In genomic region chr6:20263059-20263458, GRCh38 we compare ENCODE assay signal across 37 cellular contexts.
"Had no signal": no experiment of that assay in that cellular context is flagged by ENCODE, and none has a peak within 500 bp of the region (broad histone marks: within the 10 kb centered on the region; RNA-seq: fewer than 3 reads in every experiment).

No MANE protein-coding gene starts in this region.

- H3K4me3 ChIP-seq: MG63 had no signal

- H3K36me3 ChIP-seq: MG63 had no signal

- H3K27me3 ChIP-seq: MG63 had no signal

- DNase-seq: Karpas-422, Kasumi-1, MG63, MM.1S, MV-4-11, NCI-H1048, NCI-H1092, NCI-H1092 treated with DMSO at 0.1 percent for 48 hours, NCI-H1105, NCI-H1105 treated with DMSO at 0.1 percent for 48 hours, NCI-H1417, NCI-H1417 treated with DMSO at 0.1 percent for 48 hours, NCI-H1436, NCI-H1436 treated with DMSO at 0.1 percent for 48 hours, NCI-H146, NCI-H1694, NCI-H1694 treated with DMSO at 0.1 percent for 48 hours, NCI-H187, NCI-H187 treated with DMSO at 0.1 percent for 48 hours, NCI-H1930, NCI-H2029, NCI-H2029 treated with DMSO at 0.1 percent for 48 hours, NCI-H2081, NCI-H2081 treated with DMSO at 0.1 percent for 48 hours, NCI-H2107, NCI-H2171, NCI-H2171 treated with DMSO at 0.1 percent for 48 hours, NCI-H2227 treated with DMSO at 0.1 percent for 48 hours, NCI-H226, NCI-H345, NCI-H446, NCI-H446 treated with DMSO at 0.1 percent for 48 hours, NCI-H510A, NCI-H510A treated with DMSO at 0.1 percent for 48 hours, NCI-H524, NCI-H524 treated with DMSO at 0.1 percent for 48 hours, NCI-H526 had no signal

- H3K9me3 ChIP-seq: MG63 had no signal
